ENCODE assay signal across 28 cellular contexts in the genomic region with DNA sequence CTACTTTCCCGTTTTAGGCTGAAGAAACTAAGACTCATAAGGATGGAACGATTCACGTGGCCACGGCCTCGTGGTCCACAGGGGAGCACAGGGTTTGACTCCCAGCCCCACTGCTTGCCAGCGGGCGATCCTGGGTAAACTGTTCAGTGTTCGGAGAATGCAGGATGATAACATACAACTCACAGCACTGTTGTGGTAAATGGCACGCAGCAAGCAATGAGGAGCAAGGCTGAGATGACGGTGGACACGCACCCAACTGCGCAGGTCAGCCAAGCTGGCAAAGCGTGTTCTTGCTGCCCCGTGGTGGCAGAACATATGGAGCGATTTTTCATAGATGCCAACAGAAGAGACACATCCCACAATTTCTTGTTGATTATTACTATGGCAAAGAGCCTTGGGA.
"Had no signal": no experiment of that assay in that cellular context is flagged by ENCODE, and none has a peak within 500 bp of the region (broad histone marks: within the 10 kb centered on the region; RNA-seq: fewer than 3 reads in every experiment).

No MANE protein-coding gene starts in this region.

- H3K4me3 ChIP-seq: SK-N-MC had no signal

- H3K36me3 Mint-ChIP-seq: activated naive CD8-positive, alpha-beta T cell; T-cell had no signal

- H3K27ac Mint-ChIP-seq: activated B cell treated with CpG ODN at 0.5 μM for 24 hours; activated CD4-positive, alpha-beta memory T cell treated with anti-CD3 and anti-CD28 coated beads, Interleukin-2, amount 10 ng/mL, durations not matched to agents 7 days and 5 days; activated naive CD4-positive, alpha-beta T cell treated with anti-CD3 and anti-CD28 coated beads for 36 hours; activated naive CD8-positive, alpha-beta T cell; activated T-helper 17 cell treated with anti-CD3 and anti-CD28 coated beads, Interleukin-2, amount 50 U/mL, for 72 hours; T-cell had no signal

- H3K27me3 Mint-ChIP-seq: activated naive CD8-positive, alpha-beta T cell; activated T-helper 17 cell treated with anti-CD3 and anti-CD28 coated beads, Interleukin-2, amount 50 U/mL, for 72 hours; central memory CD8-positive, alpha-beta T cell; T-cell had no signal

- ATAC-seq: activated T-helper 17 cell treated with anti-CD3 and anti-CD28 coated beads, Interleukin-2, amount 50 U/mL, for 72 hours; T-cell had no signal

- H3K4me3 Mint-ChIP-seq: activated B cell treated with CpG ODN at 0.5 μM for 24 hours; activated CD4-positive, alpha-beta memory T cell treated with anti-CD3 and anti-CD28 coated beads, Interleukin-2, amount 10 ng/mL, durations not matched to agents 7 days and 5 days; activated naive CD4-positive, alpha-beta T cell treated with anti-CD3 and anti-CD28 coated beads for 36 hours; activated naive CD8-positive, alpha-beta T cell; activated T-helper 17 cell treated with anti-CD3 and anti-CD28 coated beads, Interleukin-2, amount 50 U/mL, for 72 hours; brain; central memory CD8-positive, alpha-beta T cell; T-cell had no signal

- DNase-seq: activated B cell treated with CpG ODN at 0.5 μM for 24 hours; activated CD4-positive, alpha-beta memory T cell treated with anti-CD3 and anti-CD28 coated beads, Interleukin-2, amount 10 ng/mL, durations not matched to agents 7 days and 5 days; activated CD4-positive, alpha-beta T cell treated with anti-CD3 and anti-CD28 coated beads for 1 hour; activated CD4-positive, alpha-beta T cell treated with anti-CD3 and anti-CD28 coated beads, Interleukin-2, amount 50 U/mL, for 1 hour; activated gamma-delta T cell; activated naive CD4-positive, alpha-beta T cell treated with anti-CD3 and anti-CD28 coated beads for 36 hours; activated T-cell treated with anti-CD3 and anti-CD28 coated beads for 4 hours; activated T-cell treated with anti-CD3 and anti-CD28 coated beads, Interleukin-2, amount 50 U/mL, for 48 hours; amygdala; MV-4-11; NCI-H1092 treated with DMSO at 0.1 percent for 48 hours; NCI-H1417 treated with DMSO at 0.1 percent for 48 hours; NCI-H1694; NCI-H2029; NCI-H2107; NCI-H2171 treated with DMSO at 0.1 percent for 48 hours; NCI-H226; NCI-H526; NCI-H774; SIG-M5; T-cell; T-helper 2 cell; T1000 had no signal

- H3K4me1 Mint-ChIP-seq: activated T-helper 17 cell treated with anti-CD3 and anti-CD28 coated beads, Interleukin-2, amount 50 U/mL, for 72 hours had no signal

- H3K9me3 Mint-ChIP-seq: activated B cell treated with CpG ODN at 0.5 μM for 24 hours; activated CD4-positive, alpha-beta memory T cell treated with anti-CD3 and anti-CD28 coated beads, Interleukin-2, amount 10 ng/mL, durations not matched to agents 7 days and 5 days; activated naive CD4-positive, alpha-beta T cell treated with anti-CD3 and anti-CD28 coated beads for 36 hours; activated T-helper 17 cell treated with anti-CD3 and anti-CD28 coated beads, Interleukin-2, amount 50 U/mL, for 72 hours; central memory CD8-positive, alpha-beta T cell; T-cell had no signal

- H3K27ac ChIP-seq: SK-N-MC had no signal
